Comparison of ENCODE assay signal across 8 cellular contexts in the genomic region with DNA sequence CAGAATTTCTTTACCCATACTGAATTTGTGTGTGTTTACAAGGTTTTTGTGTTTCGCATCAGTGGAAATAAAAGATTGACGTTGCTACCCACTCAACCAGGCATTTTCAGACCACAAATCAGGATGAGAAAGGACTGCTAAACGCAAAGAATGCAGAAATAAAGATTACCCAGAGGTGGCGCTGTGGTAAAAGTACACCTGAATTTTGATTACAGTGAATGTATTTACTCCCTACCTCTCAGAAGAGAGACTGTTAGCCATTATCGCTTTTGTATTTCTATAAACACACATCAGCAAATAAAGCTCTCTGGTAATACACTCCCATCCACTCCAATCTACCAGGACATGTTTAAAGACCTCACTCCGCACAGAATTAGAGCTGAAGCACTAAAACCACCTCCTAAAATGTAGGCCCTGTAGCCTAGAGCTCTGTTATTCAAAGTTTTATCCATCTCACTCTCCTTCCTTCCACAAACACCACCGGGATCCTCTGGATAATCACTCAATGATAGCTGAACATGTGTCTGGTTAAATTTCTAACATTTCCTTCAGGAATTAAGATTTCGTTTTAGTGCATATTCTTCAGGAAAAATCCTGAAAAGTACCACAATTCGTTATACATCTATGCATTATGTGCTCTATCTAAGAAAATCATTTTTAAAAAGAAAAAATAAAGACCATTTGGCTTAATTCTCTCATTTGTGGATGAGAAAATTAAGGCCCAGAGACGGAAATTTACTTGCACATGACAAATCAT. TPM values are rescaled to one million over a fixed set of nuclear protein-coding genes. Genes with fewer than 3 reads are reported as not detected.
DNase-seq lines count a peak whose midpoint lies in the region; ATAC-seq and TF ChIP-seq lines count a peak whose summit lies in the region.

No MANE protein-coding gene starts in this region.

- peak overlapping the region in 2 of 4 donors; percentile 51 to 82 for H3K4me3 Mint-ChIP-seq in IgD-negative memory B cell

- H3K9me3 ChIP-seq in tibial artery, result no peaks in the 10 kb centered on the region

- intact Hi-C loops in tibial artery (cut with DNase I; ENCODE audit: low total_unique reads), result loop anchor here (5.0 kb wide), 1 partner anchor 736 kb away; no protein-coding TSS in a partner anchor

- peaks cover 0 to 10% (median 5%) of the 10 kb centered on the region in 4 donors for H3K4me1 ChIP-seq in tibial artery

- in situ Hi-C loops in astrocyte of the spinal cord (cut with HindIII; ENCODE audit: low sequenced_read_pairs), result no loop called here

- no peaks in the 10 kb centered on the region for H3K36me3 Mint-ChIP-seq in IgD-negative memory B cell

- DNase-seq in NCI-H187 (lab: John Stamatoyannopoulos, UW) (peak; percentile 32 to 69), NCI-H187 treated with DMSO at 0.1 percent for 48 hours (lab: John Stamatoyannopoulos, UW) (no peak), OCI-M1 (lab: John Stamatoyannopoulos, UW) (peak; percentile 83), astrocyte of the spinal cord (ENCODE audit: low read depth, low spot score) (peak; percentile 60), left kidney (ENCODE audit: low read depth, low spot score) (peak; percentile 80), tibial artery (peak in 1 of 2 donors; percentile 25)

- H3K9me3 Mint-ChIP-seq in IgD-negative memory B cell, result no peaks in the 10 kb centered on the region

- no peaks in the 10 kb centered on the region for H3K27me3 ChIP-seq in tibial artery

- H3K27ac ChIP-seq in tibial artery, result no peak overlapping the region

- no peak for ATAC-seq in GM21825 (IDR thresholded peaks at IDR 0.05; ENCODE audit: unreplicated experiment)

- H3K27ac Mint-ChIP-seq in IgD-negative memory B cell, result peak overlapping the region; percentile 40 to 82 (median 54)

- TF ChIP-seq CTCF in astrocyte of the spinal cord (IDR thresholded peaks at IDR 0.05; ENCODE audit: low read depth, low read length), result peak; percentile 74
- TF ChIP-seq CTCF in tibial artery (IDR thresholded peaks at IDR 0.05), result peak; percentile 74 to 85

- H3K36me3 ChIP-seq in tibial artery, result no peaks in the 10 kb centered on the region

- peaks cover 17 to 24% (median 19%) of the 10 kb centered on the region in 3 donors for H3K4me1 Mint-ChIP-seq in IgD-negative memory B cell

- no peaks in the 10 kb centered on the region for H3K27me3 Mint-ChIP-seq in IgD-negative memory B cell

- H3K4me3 ChIP-seq in astrocyte of the spinal cord (ENCODE audit: low read depth, low read length) (no peak overlapping the region), tibial artery (no peak overlapping the region)

RNA-seq across cellular contexts. Expression of a gene that starts 2.5 kb away (rescaled TPM):
- 34.8 TPM for polyA plus RNA-seq in IgD-negative memory B cell
